Comparison of ENCODE assay signal across 7 cellular contexts in the genomic region with DNA sequence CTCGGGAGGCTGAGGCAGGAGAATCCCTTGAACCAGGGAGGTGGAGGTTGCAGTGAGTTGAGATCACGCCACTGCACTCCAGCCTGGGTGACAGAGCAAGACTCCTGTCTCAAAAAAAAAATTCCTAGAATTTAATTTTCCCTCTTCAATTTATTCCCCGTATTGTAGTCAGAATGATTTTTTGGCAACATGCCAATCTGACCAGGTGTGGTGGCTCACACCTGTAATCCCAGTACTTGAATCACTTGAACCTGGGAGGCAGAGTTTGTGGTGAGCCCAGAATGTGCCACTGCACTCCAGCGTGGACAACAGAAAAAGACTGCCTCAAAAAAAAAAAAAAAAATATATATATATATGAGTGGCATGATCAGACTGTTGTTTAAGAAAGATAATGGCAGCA. TPM values are rescaled to one million over a fixed set of nuclear protein-coding genes. Genes with fewer than 3 reads are reported as not detected.
DNase-seq lines count a peak whose midpoint lies in the region; ATAC-seq, FAIRE-seq and TF ChIP-seq lines count a peak whose summit lies in the region.
"Not testable (repeated sequence)": the region's sequence is repeated elsewhere in the genome, so short reads cannot be mapped to it uniquely, and the experiment has no call there.

No MANE protein-coding gene starts in this region.

- H3K27me3 ChIP-seq in ascending aorta; HepG2 (ENCODE audit: control insufficient read depth in 1 of 2, insufficient read depth in 2 of 2, low read length in 2 of 2); small intestine (ENCODE audit: control insufficient read depth in 2 of 2, insufficient read depth in 2 of 2, low read length in 2 of 2): not testable (repeated sequence)

- DNase-seq in COR-L47 (lab: John Stamatoyannopoulos, UW) (peak; percentile 34), NCI-H128 (lab: John Stamatoyannopoulos, UW; ENCODE audit: unreplicated experiment) (peak; percentile 13), NCI-H510A (lab: John Stamatoyannopoulos, UW) (peak; percentile 28), ascending aorta (ENCODE audit: low spot score in 2 of 2) (peak in 1 of 2 donors; percentile 43), small intestine (peak; percentile 44)
- not testable (repeated sequence) for DNase-seq in epithelial cell of prostate (ENCODE audit: low read depth, low spot score); HepG2 (ENCODE audit: low spot score)

- H3K4me1 ChIP-seq in ascending aorta (peaks cover 4 to 17% of the 10 kb centered on the region in 2 donors), HepG2 (ENCODE audit: insufficient read depth, low read length) (peaks cover 35% of the 10 kb centered on the region)
- not testable (repeated sequence) for H3K4me1 ChIP-seq in small intestine (ENCODE audit: control insufficient read depth in 2 of 2, insufficient read depth in 1 of 2, low read depth in 1 of 2, low read length in 1 of 2)

- TF ChIP-seq EP300 in HepG2 (IDR thresholded peaks at IDR 0.05; ENCODE audit: low read depth in 2 of 2, low read length in 2 of 2); HepG2 (CRISPR knock-in tag; IDR thresholded peaks at IDR 0.05; ENCODE audit: borderline replicate concordance): not testable (repeated sequence)

- intact Hi-C loops in ascending aorta (cut with DNase I) = loop anchor here (5.0 kb wide), 1 partner anchor 1183 kb away; no protein-coding TSS in a partner anchor
- intact Hi-C loops in HepG2 (cut with micrococcal nuclease; ENCODE audit: unreplicated experiment) = loop anchor here (2.0 kb wide), 2 partner anchors 47 to 51 kb away; a partner anchor contains a TSS

- not testable (repeated sequence) for H2AFZ ChIP-seq in HepG2 (ENCODE audit: low read length)

- in situ Hi-C loops in HepG2 (cut with HindIII; ENCODE audit: extremely low pct_ligation_motif_present, low pct_unique_long_range_greater_than_20kb) = not testable (repeated sequence)

- H3K4me3 ChIP-seq in ascending aorta; small intestine (ENCODE audit: low read depth in 1 of 2, low read length in 2 of 2): not testable (repeated sequence)
- peak overlapping the region in 1 of 3 experiments; percentile 69; a peak in 1 of 6 replicates for H3K4me3 ChIP-seq in HepG2 (replicated peaks in 1 of 3; ENCODE audit: insufficient read depth in 1 of 3, low read depth in 2 of 3, low read length in 3 of 3)

- H3K9me3 ChIP-seq in ascending aorta = peaks cover 0 to 11% of the 10 kb centered on the region in 2 donors
- peaks cover 10% of the 10 kb centered on the region; the same call in 1 of the 2 replicates for H3K9me3 ChIP-seq in HepG2 (ENCODE audit: low read length)
- H3K9me3 ChIP-seq in small intestine (ENCODE audit: control insufficient read depth, low read depth) = not testable (repeated sequence)

- not testable (repeated sequence) for TF ChIP-seq CTCF in ascending aorta (IDR thresholded peaks at IDR 0.05); HepG2 (CRISPR knock-in tag; IDR thresholded peaks at IDR 0.05)

- 62% methylated on average over 4 of the region's 4 CpGs for WGBS in HepG2 (ENCODE audit: low lambda C conversion rate)
- 67 to 79% (median 72%) methylated on average over 4 of the region's 4 CpGs for WGBS in small intestine, 3 donors

- not testable (repeated sequence) for H4K20me1 ChIP-seq in HepG2 (ENCODE audit: insufficient read depth, low read length)

- POLR2A ChIA-PET in HepG2 (lab: Yijun Ruan, JAX) = not testable (repeated sequence)

- not testable (repeated sequence) for TF ChIP-seq RAD21 in HepG2 (CRISPR knock-in tag; IDR thresholded peaks at IDR 0.05)

- BruUV-seq in HepG2 (replicated peaks; lab: Mats Ljungman, UMichigan) = not testable (repeated sequence)

- H3K27ac ChIP-seq in ascending aorta = peak overlapping the region; percentile 86 to 87
- H3K27ac ChIP-seq in epithelial cell of prostate = peak overlapping the region; percentile 99
- H3K27ac ChIP-seq in HepG2 (ENCODE audit: extremely low read length, insufficient read depth, low read length); small intestine (ENCODE audit: low read depth in 1 of 2, low read length in 1 of 2): not testable (repeated sequence)

- CTCF ChIA-PET in HepG2 (lab: Yijun Ruan, JAX; ENCODE audit: low intra/inter-chr PET ratio, low total read pairs) = not testable (repeated sequence)

- not testable (repeated sequence) for H3K79me2 ChIP-seq in HepG2 (ENCODE audit: insufficient read depth, low read length)

- H3K36me3 ChIP-seq in ascending aorta; HepG2 (replicated peaks in 1 of 2; ENCODE audit: control insufficient read depth in 1 of 2, insufficient read depth in 2 of 2, low read length in 2 of 2); small intestine (ENCODE audit: control insufficient read depth in 2 of 2, insufficient read depth in 2 of 2, low read length in 2 of 2): not testable (repeated sequence)

- not testable (repeated sequence) for FAIRE-seq in HepG2 (lab: Jason Lieb, UNC); small intestine (lab: Jason Lieb, UNC)

- not testable (repeated sequence) for ATAC-seq in HepG2

- TF ChIP-seq POLR2A in HepG2 (IDR thresholded peaks at IDR 0.05; ENCODE audit: insufficient read depth in 1 of 2, low read depth in 2 of 2, low read length in 2 of 2) = not testable (repeated sequence)

- H3K4me2 ChIP-seq in HepG2 (ENCODE audit: low read depth, low read length) = peak overlapping the region; percentile 97; the same call in 1 of the 2 replicates

- H3K9ac ChIP-seq in HepG2 (ENCODE audit: insufficient read depth, low read depth, low read length) = not testable (repeated sequence)

TF ChIP-seq in HepG2, 621 proteins besides CTCF, POLR2A, EP300 and RAD21:
- TF ChIP-seq LCORL (IDR thresholded peaks at IDR 0.05) = peak; percentile 85
- not testable (repeated sequence) for TF ChIP-seq LCORL (CRISPR knock-in tag; IDR thresholded peaks at IDR 0.05)

RNA-seq across cellular contexts. Expression of a gene that starts 46.4 kb away (rescaled TPM):
- 196 TPM for total RNA-seq in ascending aorta
- total RNA-seq in HepG2 (2016; rRNA removed; fragmentation: Illumina TruSeq; extraction: Trizol) = 31.0 and 36.0 TPM in 2 replicates
- total RNA-seq in HepG2 (2016; cell fraction: cytosol; rRNA removed; fragmentation: Illumina TruSeq; extraction: Trizol; ENCODE audit: low read depth) = 57.2 and 58.4 TPM in 2 replicates
- total RNA-seq in HepG2 (2016; cell fraction: insoluble cytoplasmic fraction; rRNA removed; fragmentation: Illumina TruSeq; extraction: Trizol) = 26.3 and 34.2 TPM in 2 replicates
- total RNA-seq in HepG2 (2016; cell fraction: membrane; rRNA removed; fragmentation: Illumina TruSeq; extraction: Trizol) = 91.5 and 98.2 TPM in 2 replicates
- total RNA-seq in HepG2 (2016; cell fraction: nucleus; rRNA removed; fragmentation: Illumina TruSeq; extraction: Trizol) = 38.0 and 44.9 TPM in 2 replicates
- polyA plus RNA-seq in HepG2 (2011; rRNA removed) = 16.8 and 17.6 TPM in 2 replicates
- polyA plus RNA-seq in HepG2 (2011; cell fraction: cytosol; rRNA removed) = 6.9 and 11.3 TPM in 2 replicates
- 11.1 and 19.2 TPM in 2 replicates for polyA plus RNA-seq in HepG2 (2011; cell fraction: nucleus; rRNA removed)
- 109 TPM in 2 replicates for polyA plus RNA-seq in HepG2 (2012)
- 35.4 and 35.7 TPM in 2 replicates for polyA plus RNA-seq in HepG2 (2016; cell fraction: cytosol; fragmentation: Illumina TruSeq; extraction: Trizol; ENCODE audit: low read depth)
- 27.3 and 28.4 TPM in 2 replicates for polyA plus RNA-seq in HepG2 (2016; cell fraction: insoluble cytoplasmic fraction; fragmentation: Illumina TruSeq; extraction: Trizol; ENCODE audit: low read depth)
- polyA plus RNA-seq in HepG2 (2016; cell fraction: membrane; fragmentation: Illumina TruSeq; extraction: Trizol; ENCODE audit: low read depth) = 40.5 and 45.9 TPM in 2 replicates
- 58.0 and 62.1 TPM in 2 replicates for polyA plus RNA-seq in HepG2 (2016; cell fraction: nucleus; fragmentation: Illumina TruSeq; extraction: Trizol; ENCODE audit: insufficient read depth, low read depth)
- polyA minus RNA-seq in HepG2 (2011; rRNA and poly(A)+ RNA removed; ENCODE audit: low replicate concordance) = 17.7 and 21.3 TPM in 2 replicates
- polyA minus RNA-seq in HepG2 (2011; cell fraction: cytosol; rRNA and poly(A)+ RNA removed) = 38.4 and 54.1 TPM in 2 replicates
- 44.4 and 44.5 TPM in 2 replicates for polyA minus RNA-seq in HepG2 (2011; cell fraction: nucleus; rRNA and poly(A)+ RNA removed)
- polyA plus RNA-seq in small intestine = 10 to 100 TPM; 30.2 to 37.2 (median 32.4) TPM
